Comparison of ENCODE assay signal across 1 cellular context in the genomic region with DNA sequence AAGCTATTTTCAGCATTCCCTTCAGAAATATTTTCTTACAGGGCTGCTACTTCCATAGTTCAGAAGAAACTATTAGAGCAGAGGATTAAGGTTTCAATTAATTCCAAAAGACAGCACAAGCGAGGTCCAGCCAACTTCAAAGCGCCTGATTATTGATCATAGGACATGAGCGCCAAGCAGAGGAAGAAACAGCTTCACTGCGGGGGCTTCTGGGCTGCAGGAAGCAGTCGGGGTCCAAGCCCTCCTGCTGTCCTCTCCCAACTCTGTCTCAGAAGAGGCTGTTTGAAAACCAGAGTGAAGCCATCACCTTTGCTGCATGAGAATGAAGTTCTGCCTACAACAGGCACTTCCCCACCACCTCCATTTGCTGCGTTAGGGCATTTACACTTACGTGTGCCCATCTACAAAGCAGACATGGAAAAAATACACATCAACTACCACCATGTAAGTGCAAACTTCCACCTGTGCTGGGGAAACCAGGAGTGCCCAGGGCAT.
A peak's percentile ranks its signal among the peaks of the same experiment; 100 is the strongest.
TF ChIP-seq lines count a peak whose summit lies in the region.

No MANE protein-coding gene starts in this region.

TF ChIP-seq in HepG2, 621 proteins besides CTCF, POLR2A, EP300 and RAD21:
- TF ChIP-seq CENPT (CRISPR knock-in tag; IDR thresholded peaks at IDR 0.05; ENCODE audit: low read depth) (no peak), ZFX (CRISPR knock-in tag; IDR thresholded peaks at IDR 0.05; ENCODE audit: low read depth) (0 out of 2 replicates have a peak, but pooled peaks have one; percentile 14), KDM2A (CRISPR knock-in tag; IDR thresholded peaks at IDR 0.05; ENCODE audit: borderline replicate concordance, low read depth) (0 out of 2 replicates have a peak, but pooled peaks have one; percentile 33), ZSCAN12 (CRISPR knock-in tag; IDR thresholded peaks at IDR 0.05) (no peak), ZNF292 (CRISPR knock-in tag; IDR thresholded peaks at IDR 0.05; ENCODE audit: borderline replicate concordance, low read depth) (0 out of 2 replicates have a peak, but pooled peaks have one; percentile 40)
- TF ChIP-seq, protein P1, sequence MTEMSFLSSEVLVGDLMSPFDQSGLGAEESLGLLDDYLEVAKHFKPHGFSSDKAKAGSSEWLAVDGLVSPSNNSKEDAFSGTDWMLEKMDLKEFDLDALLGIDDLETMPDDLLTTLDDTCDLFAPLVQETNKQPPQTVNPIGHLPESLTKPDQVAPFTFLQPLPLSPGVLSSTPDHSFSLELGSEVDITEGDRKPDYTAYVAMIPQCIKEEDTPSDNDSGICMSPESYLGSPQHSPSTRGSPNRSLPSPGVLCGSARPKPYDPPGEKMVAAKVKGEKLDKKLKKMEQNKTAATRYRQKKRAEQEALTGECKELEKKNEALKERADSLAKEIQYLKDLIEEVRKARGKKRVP (CRISPR knock-in tag; IDR thresholded peaks at IDR 0.05), result no peak
- TF ChIP-seq, protein P2, sequence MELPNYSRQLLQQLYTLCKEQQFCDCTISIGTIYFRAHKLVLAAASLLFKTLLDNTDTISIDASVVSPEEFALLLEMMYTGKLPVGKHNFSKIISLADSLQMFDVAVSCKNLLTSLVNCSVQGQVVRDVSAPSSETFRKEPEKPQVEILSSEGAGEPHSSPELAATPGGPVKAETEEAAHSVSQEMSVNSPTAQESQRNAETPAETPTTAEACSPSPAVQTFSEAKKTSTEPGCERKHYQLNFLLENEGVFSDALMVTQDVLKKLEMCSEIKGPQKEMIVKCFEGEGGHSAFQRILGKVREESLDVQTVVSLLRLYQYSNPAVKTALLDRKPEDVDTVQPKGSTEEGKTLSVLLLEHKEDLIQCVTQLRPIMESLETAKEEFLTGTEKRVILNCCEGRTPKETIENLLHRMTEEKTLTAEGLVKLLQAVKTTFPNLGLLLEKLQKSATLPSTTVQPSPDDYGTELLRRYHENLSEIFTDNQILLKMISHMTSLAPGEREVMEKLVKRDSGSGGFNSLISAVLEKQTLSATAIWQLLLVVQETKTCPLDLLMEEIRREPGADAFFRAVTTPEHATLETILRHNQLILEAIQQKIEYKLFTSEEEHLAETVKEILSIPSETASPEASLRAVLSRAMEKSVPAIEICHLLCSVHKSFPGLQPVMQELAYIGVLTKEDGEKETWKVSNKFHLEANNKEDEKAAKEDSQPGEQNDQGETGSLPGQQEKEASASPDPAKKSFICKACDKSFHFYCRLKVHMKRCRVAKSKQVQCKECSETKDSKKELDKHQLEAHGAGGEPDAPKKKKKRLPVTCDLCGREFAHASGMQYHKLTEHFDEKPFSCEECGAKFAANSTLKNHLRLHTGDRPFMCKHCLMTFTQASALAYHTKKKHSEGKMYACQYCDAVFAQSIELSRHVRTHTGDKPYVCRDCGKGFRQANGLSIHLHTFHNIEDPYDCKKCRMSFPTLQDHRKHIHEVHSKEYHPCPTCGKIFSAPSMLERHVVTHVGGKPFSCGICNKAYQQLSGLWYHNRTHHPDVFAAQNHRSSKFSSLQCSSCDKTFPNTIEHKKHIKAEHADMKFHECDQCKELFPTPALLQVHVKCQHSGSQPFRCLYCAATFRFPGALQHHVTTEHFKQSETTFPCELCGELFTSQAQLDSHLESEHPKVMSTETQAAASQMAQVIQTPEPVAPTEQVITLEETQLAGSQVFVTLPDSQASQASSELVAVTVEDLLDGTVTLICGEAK (IDR thresholded peaks at IDR 0.05), result no peak
- TF ChIP-seq, protein P2 (CRISPR knock-in tag; IDR thresholded peaks at IDR 0.05), result no peak
- TF ChIP-seq, protein P3, sequence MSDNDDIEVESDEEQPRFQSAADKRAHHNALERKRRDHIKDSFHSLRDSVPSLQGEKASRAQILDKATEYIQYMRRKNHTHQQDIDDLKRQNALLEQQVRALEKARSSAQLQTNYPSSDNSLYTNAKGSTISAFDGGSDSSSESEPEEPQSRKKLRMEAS (IDR thresholded peaks at IDR 0.05), result no peak
